Comparison of ENCODE assay signal across 9 cellular contexts in genomic region chr6:100461273-100461919, GRCh38. TPM values are rescaled to one million over a fixed set of nuclear protein-coding genes. Genes with fewer than 3 reads are reported as not detected.
DNase-seq lines count a peak whose midpoint lies in the region; ATAC-seq, FAIRE-seq and TF ChIP-seq lines count a peak whose summit lies in the region.
"Had no signal": no experiment of that assay in that cellular context is flagged by ENCODE, and none has a peak within 500 bp of the region (broad histone marks: within the 10 kb centered on the region; RNA-seq: fewer than 3 reads in every experiment).

No MANE protein-coding gene starts in this region.

- no peak for FAIRE-seq in GM12878 (lab: Jason Lieb, UNC)

- no peak overlapping the region for H3K27ac ChIP-seq in GM12878 (ENCODE audit: control insufficient read depth, insufficient read depth)
- H3K27ac ChIP-seq in osteoblast (ENCODE audit: low read depth, low read length) = no peak overlapping the region
- H3K27ac ChIP-seq in heart right ventricle = no peak overlapping the region

- intact Hi-C loops in GM12878 (cut with micrococcal nuclease; ENCODE audit: unreplicated experiment) = no loop called here
- intact Hi-C loops in head of caudate nucleus (cut with DNase I) = loop anchor here (10.0 kb wide), 1 partner anchor 867 kb away; no protein-coding TSS in a partner anchor
- intact Hi-C loops in heart right ventricle (cut with DNase I) = no loop called here

- H3K9ac ChIP-seq in GM12878 (ENCODE audit: control insufficient read depth, insufficient read depth, low read length) = no peak overlapping the region

- H3K36me3 ChIP-seq in GM12878 (ENCODE audit: control insufficient read depth in 2 of 2, insufficient read depth in 2 of 2, low read length in 1 of 2) (no peaks in the 10 kb centered on the region), osteoblast (ENCODE audit: insufficient read depth, low read length) (no peaks in the 10 kb centered on the region), heart right ventricle (no peaks in the 10 kb centered on the region)

- H3K4me3 ChIP-seq in GM12878 = no peak overlapping the region
- H3K4me3 ChIP-seq in osteoblast (ENCODE audit: insufficient read depth, low read length) = no peak overlapping the region
- no peak overlapping the region for H3K4me3 ChIP-seq in heart right ventricle

- H3K4me2 ChIP-seq in GM12878 (ENCODE audit: control insufficient read depth, insufficient read depth) (no peak overlapping the region; the same call in 1 of the 2 replicates), osteoblast (ENCODE audit: insufficient read depth, low read length) (peak overlapping the region; percentile 29)

- no TSS peak for BruUV-seq in GM12878 (replicated peaks; lab: Mats Ljungman, UMichigan)

- DNase-seq in ELF-1 (ENCODE audit: low read depth, low spot score) (peak; percentile 83), NCI-H1105 (lab: John Stamatoyannopoulos, UW) (peak; percentile 58), GM12878 (ENCODE audit: low read depth, low spot score) (no peak), osteoblast (ENCODE audit: insufficient read length, low spot score, missing footprints) (peak; percentile 65), mesenteric fat pad (ENCODE audit: low spot score) (no peak), head of caudate nucleus (no peak), germinal center (ENCODE audit: low spot score) (no peak), heart right ventricle (no peak)

- SMC1A ChIA-PET in GM12878 (lab: Charles Lee; ENCODE audit: uncharacterized antibody, unreplicated experiment) = interaction anchor here (0.6 to 1.5 kb wide), 10 partner anchors 11 to 354 kb away, joined by 3 to 7 read pairs (median 4); no protein-coding TSS in a partner anchor

- in situ Hi-C loops in GM12878 (cut with MboI) = no loop called here

- TF ChIP-seq CTCF in GM12878 (IDR thresholded peaks at IDR 0.05 in 2 of 3, conservative IDR thresholded peaks at IDR 0.05 in 1 of 3; ENCODE audit: control insufficient read depth in 2 of 3, extremely low read depth in 1 of 3, insufficient read depth in 1 of 3, low read depth in 3 of 3, low read length in 3 of 3) (no peak), osteoblast (IDR thresholded peaks at IDR 0.05; ENCODE audit: extremely low read depth, low read depth, low read length) (no peak), heart right ventricle (IDR thresholded peaks at IDR 0.05) (no peak)

- H4K20me1 ChIP-seq in GM12878 (ENCODE audit: control insufficient read depth, insufficient read depth) (no peaks in the 10 kb centered on the region), osteoblast (ENCODE audit: insufficient read depth, low read length) (peaks cover 10% of the 10 kb centered on the region)

- no peaks in the 10 kb centered on the region for H3K4me1 ChIP-seq in GM12878 (ENCODE audit: control insufficient read depth, insufficient read depth, low read length)
- H3K4me1 ChIP-seq in osteoblast (ENCODE audit: insufficient read depth, low read length) = peaks cover 2% of the 10 kb centered on the region
- peaks cover 0 to 37% (median 16%) of the 10 kb centered on the region in 9 donors for H3K4me1 ChIP-seq in heart right ventricle

- TF ChIP-seq RAD21 in GM12878 (IDR thresholded peaks at IDR 0.05; ENCODE audit: insufficient read depth, low read depth, low read length) = no peak

- no peak for TF ChIP-seq POLR2A in GM12878 (IDR thresholded peaks at IDR 0.05; ENCODE audit: low read depth, low read length)

- peaks cover 2% of the 10 kb centered on the region; the same call in 1 of the 3 replicates for H3K9me3 ChIP-seq in GM12878 (replicated peaks; ENCODE audit: control insufficient read depth, insufficient read depth, low read length)
- H3K9me3 ChIP-seq in osteoblast (ENCODE audit: low read depth, low read length) = no peaks in the 10 kb centered on the region
- H3K9me3 ChIP-seq in heart right ventricle = no peaks in the 10 kb centered on the region

- RAD21 ChIA-PET in GM12878 (lab: Charles Lee; ENCODE audit: unreplicated experiment) = interaction anchor here (0.6 to 2.4 kb wide), 5 partner anchors 9 to 345 kb away, joined by 3 to 6 read pairs (median 3); no protein-coding TSS in a partner anchor

- POLR2A ChIA-PET in GM12878 (lab: Charles Lee) = no interaction called here

- 1% methylated on average over 29 of the region's 29 CpGs for WGBS in GM12878 (ENCODE audit: insufficient coverage, insufficient replicate concordance, low lambda C conversion rate, missing lambda C conversion rate)
- WGBS in heart right ventricle, 2 donors = 6 to 7% methylated on average over 29 of the region's 29 CpGs

- CTCF ChIA-PET in GM12878 (lab: Yijun Ruan, JAX) = interaction anchor here (0.5 to 2.4 kb wide), 18 partner anchors 9 to 355 kb away, joined by 3 to 12 read pairs (median 4); no protein-coding TSS in a partner anchor

- no peaks in the 10 kb centered on the region for H3K79me2 ChIP-seq in GM12878 (ENCODE audit: control insufficient read depth, insufficient read depth, low read length)
- no peaks in the 10 kb centered on the region for H3K79me2 ChIP-seq in osteoblast (ENCODE audit: insufficient read depth, low read length)

- H2AFZ ChIP-seq in GM12878 (ENCODE audit: control insufficient read depth, low read depth, low read length) (no peak overlapping the region), osteoblast (ENCODE audit: low read length) (no peak overlapping the region)

- ATAC-seq in GM12878 = peak; percentile 52
- no peak for ATAC-seq in heart right ventricle
- ATAC-seq: left lobe of liver had no signal

- H3K27me3 ChIP-seq in GM12878 (replicated peaks in 1 of 2; ENCODE audit: control insufficient read depth in 2 of 2, insufficient read depth in 2 of 2, low read length in 1 of 2) (peaks cover 29 to 59% of the 10 kb centered on the region in 2 experiments), osteoblast (ENCODE audit: insufficient read depth, low read length) (peaks cover 100% of the 10 kb centered on the region), heart right ventricle (peaks cover 61 to 100% (median 100%) of the 10 kb centered on the region in 7 donors)

- no peak for TF ChIP-seq EP300 in GM12878 (IDR thresholded peaks at IDR 0.05; ENCODE audit: borderline replicate concordance in 1 of 2, control insufficient read depth in 1 of 2, low read depth in 2 of 2, low read length in 2 of 2)

TF ChIP-seq in GM12878, 131 proteins besides CTCF, POLR2A, EP300 and RAD21 (continues in another document):
- TF ChIP-seq, protein P1, sequence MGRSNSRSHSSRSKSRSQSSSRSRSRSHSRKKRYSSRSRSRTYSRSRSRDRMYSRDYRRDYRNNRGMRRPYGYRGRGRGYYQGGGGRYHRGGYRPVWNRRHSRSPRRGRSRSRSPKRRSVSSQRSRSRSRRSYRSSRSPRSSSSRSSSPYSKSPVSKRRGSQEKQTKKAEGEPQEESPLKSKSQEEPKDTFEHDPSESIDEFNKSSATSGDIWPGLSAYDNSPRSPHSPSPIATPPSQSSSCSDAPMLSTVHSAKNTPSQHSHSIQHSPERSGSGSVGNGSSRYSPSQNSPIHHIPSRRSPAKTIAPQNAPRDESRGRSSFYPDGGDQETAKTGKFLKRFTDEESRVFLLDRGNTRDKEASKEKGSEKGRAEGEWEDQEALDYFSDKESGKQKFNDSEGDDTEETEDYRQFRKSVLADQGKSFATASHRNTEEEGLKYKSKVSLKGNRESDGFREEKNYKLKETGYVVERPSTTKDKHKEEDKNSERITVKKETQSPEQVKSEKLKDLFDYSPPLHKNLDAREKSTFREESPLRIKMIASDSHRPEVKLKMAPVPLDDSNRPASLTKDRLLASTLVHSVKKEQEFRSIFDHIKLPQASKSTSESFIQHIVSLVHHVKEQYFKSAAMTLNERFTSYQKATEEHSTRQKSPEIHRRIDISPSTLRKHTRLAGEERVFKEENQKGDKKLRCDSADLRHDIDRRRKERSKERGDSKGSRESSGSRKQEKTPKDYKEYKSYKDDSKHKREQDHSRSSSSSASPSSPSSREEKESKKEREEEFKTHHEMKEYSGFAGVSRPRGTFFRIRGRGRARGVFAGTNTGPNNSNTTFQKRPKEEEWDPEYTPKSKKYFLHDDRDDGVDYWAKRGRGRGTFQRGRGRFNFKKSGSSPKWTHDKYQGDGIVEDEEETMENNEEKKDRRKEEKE (IDR thresholded peaks at IDR 0.05) = no peak
- TF ChIP-seq ETV6 (conservative IDR thresholded peaks at IDR 0.05 in 1 of 2, IDR thresholded peaks at IDR 0.05 in 1 of 2; ENCODE audit: borderline replicate concordance in 1 of 2, low read depth in 1 of 2) = no peak

RNA-seq across cellular contexts. Expression of gene SIM1, which starts 3.3 kb away (rescaled TPM):
- total RNA-seq in GM12878 (2013; cell fraction: nucleolus; rRNA removed) = not detected in 2 replicates
- total RNA-seq in GM12878 (2014; rRNA removed) = not detected in 2 replicates
- total RNA-seq in GM12878 (2014; rRNA removed; fragmentation: Illumina TruSeq; extraction: Trizol) = not detected in 2 replicates
- total RNA-seq in GM12878 (2021) = not detected in 2 replicates
- not detected for polyA plus RNA-seq in GM12878 (2011; ENCODE audit: low read depth)
- polyA plus RNA-seq in GM12878 (2011; rRNA removed) = 0.01 TPM in 1 of 2 replicates, not detected in the other
- not detected in 2 replicates for polyA plus RNA-seq in GM12878 (2011; cell fraction: cytosol; rRNA removed)
- polyA plus RNA-seq in GM12878 (2011; cell fraction: nucleus; rRNA removed) = not detected in 2 replicates
- not detected in 2 replicates for polyA plus RNA-seq in GM12878 (2012)
- not detected in 2 replicates for polyA plus RNA-seq in GM12878 (2014; fragmentation: Illumina TruSeq; extraction: Trizol)
- not detected for polyA plus RNA-seq in GM12878 (2014; fragmentation: Nextera tagmentation; extraction: Ambion mirVana)
- not detected in 2 replicates for polyA plus RNA-seq in GM12878 (2014; rRNA removed)
- polyA plus RNA-seq in GM12878 (2016; fragmentation: Nextera tagmentation; extraction: Ambion mirVana) = not detected
- not detected in 2 replicates for polyA minus RNA-seq in GM12878 (2011; rRNA and poly(A)+ RNA removed)
- polyA minus RNA-seq in GM12878 (2011; cell fraction: cytosol; rRNA and poly(A)+ RNA removed) = not detected in 2 replicates
- not detected in 2 replicates for polyA minus RNA-seq in GM12878 (2011; cell fraction: nucleus; rRNA and poly(A)+ RNA removed)
- under 0.01 and 0.36 TPM in 2 replicates for total RNA-seq in osteoblast
- not detected for total RNA-seq in mesenteric fat pad
- total RNA-seq in heart right ventricle = not detected
- polyA plus RNA-seq in heart right ventricle = not detected
- total RNA-seq: left lobe of liver had no signal

Comparison
In these comparisons a context has a peak if more than half of its experiments do, and no peak if none do; other contexts are left out.
1. DNase-seq: peak in ELF-1 (single experiment), NCI-H1105 (single experiment) and osteoblast (single experiment); none in GM12878 (single experiment), mesenteric fat pad (single experiment), head of caudate nucleus (0 of 42), germinal center (single experiment) and heart right ventricle (0 of 2).